ENCODE assay signal across 7 cellular contexts in the genomic region with DNA sequence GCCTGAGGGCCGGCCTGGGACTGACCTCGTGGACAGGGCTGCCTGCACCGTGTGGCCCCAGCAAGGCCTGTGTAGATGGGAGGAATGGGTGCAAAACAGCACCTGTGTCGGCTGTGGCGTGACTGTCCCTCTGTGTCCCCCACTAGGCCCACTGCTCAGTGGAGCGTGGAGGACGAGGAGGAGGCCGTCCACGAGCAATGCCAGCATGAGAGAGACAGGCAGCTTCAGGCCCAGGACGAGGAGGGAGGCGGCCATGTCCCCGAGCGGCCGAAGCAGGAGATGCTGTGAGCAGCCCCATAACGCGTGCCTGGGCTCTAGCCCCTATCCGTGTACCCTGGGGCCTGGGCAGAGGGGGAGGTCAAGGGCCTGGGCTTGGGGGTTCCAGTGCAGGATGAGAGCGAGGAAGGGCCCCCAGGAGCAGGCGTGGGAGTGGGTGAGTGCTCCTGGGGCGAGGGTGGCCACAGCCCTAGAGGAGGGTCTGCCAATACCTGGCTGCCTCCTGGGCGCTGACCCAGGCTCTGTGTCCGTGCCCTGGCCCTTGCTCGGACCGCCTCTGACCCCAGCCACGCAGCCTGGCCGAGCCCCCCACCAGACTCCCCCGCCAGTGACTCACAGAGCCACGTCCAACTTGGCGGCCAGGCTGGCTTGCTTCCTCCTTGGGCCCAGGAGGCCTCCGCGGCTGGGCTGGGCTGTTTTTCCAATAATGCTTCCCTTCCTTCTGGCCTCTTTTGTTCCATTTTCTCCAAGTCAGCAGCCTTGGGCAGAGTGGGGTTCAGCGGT. TPM values are rescaled to one million over a fixed set of nuclear protein-coding genes. Genes with fewer than 3 reads are reported as not detected.
DNase-seq lines count a peak whose midpoint lies in the region; ATAC-seq, FAIRE-seq and TF ChIP-seq lines count a peak whose summit lies in the region.
"Had no signal": no experiment of that assay in that cellular context is flagged by ENCODE, and none has a peak within 500 bp of the region (broad histone marks: within the 10 kb centered on the region; RNA-seq: fewer than 3 reads in every experiment).

No MANE protein-coding gene starts in this region.

- no peaks in the 10 kb centered on the region for H3K9me3 ChIP-seq in RWPE2 (ENCODE audit: severe bottlenecking)
- no peaks in the 10 kb centered on the region for H3K9me3 ChIP-seq in heart left ventricle
- no peaks in the 10 kb centered on the region for H3K9me3 ChIP-seq in smooth muscle cell (replicated peaks; ENCODE audit: low read depth)

- H3K9ac ChIP-seq in smooth muscle cell (ENCODE audit: low read depth), result peak overlapping the region; percentile 78

- H3K27me3 ChIP-seq in RWPE2 (ENCODE audit: insufficient read depth, poor library complexity, severe bottlenecking) (no peaks in the 10 kb centered on the region), heart left ventricle (no peaks in the 10 kb centered on the region), smooth muscle cell (ENCODE audit: low read depth) (no peaks in the 10 kb centered on the region)

- intact Hi-C loops in heart left ventricle (cut with DNase I), result loop anchor here (5.0 to 10.0 kb wide), 6 partner anchors 37 to 272 kb away; partner anchors contain the start of genes TNNT3 (in 6 of the 10) and TNNI2 (in 1 of the 10)

- H3K4me3 ChIP-seq in RWPE2 (ENCODE audit: severe bottlenecking), result no peak overlapping the region
- H3K4me3 ChIP-seq in heart left ventricle, result no peak overlapping the region
- H3K4me3 ChIP-seq in smooth muscle cell, result no peak overlapping the region

- peak; percentile 59 for DNase-seq in RWPE2 (ENCODE audit: low spot score)
- peak; percentile 85 to 91 (median 89) for DNase-seq in heart left ventricle
- DNase-seq in smooth muscle cell (lab: John Stamatoyannopoulos, UW; ENCODE audit: unreplicated experiment), result no peak
- no peak for DNase-seq in HTR-8/SVneo (ENCODE audit: insufficient read length, low spot score)
- DNase-seq in AG08395 (ENCODE audit: low spot score), result no peak
- DNase-seq in T-helper 9 cell, result no peak
- DNase-seq: Karpas-422 had no signal

- no peak overlapping the region for H3K4me2 ChIP-seq in smooth muscle cell

- 49 to 76% (median 66%) methylated on average over 26 to 32 of the region's 32 CpGs for WGBS in heart left ventricle, 4 donors
- WGBS in smooth muscle cell (ENCODE audit: low lambda C conversion rate), result 87% methylated on average over 29 of the region's 32 CpGs

- TF ChIP-seq POLR2A in heart left ventricle (IDR thresholded peaks at IDR 0.05), result no peak

- H2AFZ ChIP-seq in smooth muscle cell (ENCODE audit: low read depth), result peak overlapping the region; percentile 72

- H3F3A ChIP-seq in smooth muscle cell (ENCODE audit: low read depth), result no peaks in the 10 kb centered on the region

- no peak for FAIRE-seq in HTR-8/SVneo (lab: Jason Lieb, UNC)

- H3K36me3 ChIP-seq in RWPE2 (ENCODE audit: low read depth) (no peaks in the 10 kb centered on the region), heart left ventricle (peaks cover 0 to 26% (median 7%) of the 10 kb centered on the region in 9 donors), smooth muscle cell (ENCODE audit: low read depth) (no peaks in the 10 kb centered on the region)

- H3K79me2 ChIP-seq in smooth muscle cell (ENCODE audit: low read depth), result no peaks in the 10 kb centered on the region

- no peak for TF ChIP-seq CTCF in RWPE2 (IDR thresholded peaks at IDR 0.05; ENCODE audit: poor library complexity, severe bottlenecking)
- no peak for TF ChIP-seq CTCF in heart left ventricle (IDR thresholded peaks at IDR 0.05)
- TF ChIP-seq CTCF in smooth muscle cell (IDR thresholded peaks at IDR 0.05; ENCODE audit: borderline replicate concordance, insufficient read depth, poor library complexity, severe bottlenecking), result no peak

- no peak for ATAC-seq in RWPE2 (ENCODE audit: low read depth)
- peak; percentile 45 to 77 (median 70) for ATAC-seq in heart left ventricle

- H3K27ac ChIP-seq in RWPE2 (ENCODE audit: poor library complexity, severe bottlenecking) (peak overlapping the region; percentile 27), heart left ventricle (peak overlapping the region; percentile 85 to 99 (median 96)), smooth muscle cell (ENCODE audit: low read depth) (peak overlapping the region; percentile 89)

- no peaks in the 10 kb centered on the region for H4K20me1 ChIP-seq in smooth muscle cell (ENCODE audit: low read depth)

- H3K4me1 ChIP-seq in RWPE2 (ENCODE audit: insufficient read depth, poor library complexity, severe bottlenecking) (peaks cover 16% of the 10 kb centered on the region), heart left ventricle (peaks cover 32 to 79% (median 67%) of the 10 kb centered on the region in 12 donors), smooth muscle cell (ENCODE audit: low read depth) (peaks cover 6% of the 10 kb centered on the region)

RNA-seq across cellular contexts. Expression of gene PRR33, which starts 11.6 kb away (rescaled TPM):
- total RNA-seq in heart left ventricle, result 1 to 10 TPM in 8 of 9 donors, under 1 TPM in 1; 0.81 to 5.1 (median 2.4) TPM
- 1 to 10 TPM in 1 of 2 donors, under 1 TPM in 1; 0.08 to 4.6 TPM for polyA plus RNA-seq in heart left ventricle
- total RNA-seq in smooth muscle cell, result not detected in 2 replicates
- not detected in 2 replicates for polyA plus RNA-seq in smooth muscle cell

RNA-seq across cellular contexts. Expression of gene LSP1, which starts 27.2 kb away (rescaled TPM):
- total RNA-seq in heart left ventricle (10 to 100 TPM; 11.4 to 86.8 (median 16.4) TPM), smooth muscle cell (1.7 and 2.1 TPM in 2 replicates)
- polyA plus RNA-seq in heart left ventricle (10 to 100 TPM; 10.0 to 20.6 TPM), smooth muscle cell (8.7 and 13.7 TPM in 2 replicates)

RNA-seq across cellular contexts. Expression of gene TNNT3, which starts 39.4 kb away (rescaled TPM):
- total RNA-seq in heart left ventricle, result 10 to 100 TPM; 17.1 to 84.5 (median 49.0) TPM
- polyA plus RNA-seq in heart left ventricle, result 10 to 100 TPM; 40.8 to 45.5 TPM
- total RNA-seq in smooth muscle cell, result 1.9 TPM in 1 of 2 replicates, not detected in the other
- polyA plus RNA-seq in smooth muscle cell, result 0.97 and 4.7 TPM in 2 replicates

RNA-seq across cellular contexts. Expression of gene TNNI2, which starts 41.4 kb away (rescaled TPM):
- total RNA-seq in heart left ventricle (1 to 10 TPM in 1 of 9 donors, under 1 TPM in 1, not detected in 7; 0.72 to 3.3 TPM), smooth muscle cell (0.94 TPM in 1 of 2 replicates, not detected in the other)
- polyA plus RNA-seq in heart left ventricle (under 1 TPM in 1 of 2 donors, not detected in 1; 0.22 TPM), smooth muscle cell (0.74 and 1.2 TPM in 2 replicates)

RNA-seq across cellular contexts. Expression of gene SYT8, which starts 45.3 kb away (rescaled TPM):
- total RNA-seq in heart left ventricle (not detected), smooth muscle cell (0.13 TPM in 1 of 2 replicates, not detected in the other)
- polyA plus RNA-seq in heart left ventricle (under 1 TPM in 1 of 2 donors, not detected in 1; 0.08 TPM), smooth muscle cell (1.4 and 2.0 TPM in 2 replicates)

Comparison
In these comparisons a context has a peak if more than half of its experiments do, and no peak if none do; other contexts are left out.
1. DNase-seq: peak in RWPE2 (single experiment) and heart left ventricle (5 of 5); none in smooth muscle cell (single experiment), HTR-8/SVneo (single experiment), AG08395 (single experiment) and T-helper 9 cell (single experiment).
2. H3K27ac ChIP-seq: peak in every context shown above with its lines; median percentile 96 in heart left ventricle; 89 in smooth muscle cell; 27 in RWPE2.